In the genomic region with DNA sequence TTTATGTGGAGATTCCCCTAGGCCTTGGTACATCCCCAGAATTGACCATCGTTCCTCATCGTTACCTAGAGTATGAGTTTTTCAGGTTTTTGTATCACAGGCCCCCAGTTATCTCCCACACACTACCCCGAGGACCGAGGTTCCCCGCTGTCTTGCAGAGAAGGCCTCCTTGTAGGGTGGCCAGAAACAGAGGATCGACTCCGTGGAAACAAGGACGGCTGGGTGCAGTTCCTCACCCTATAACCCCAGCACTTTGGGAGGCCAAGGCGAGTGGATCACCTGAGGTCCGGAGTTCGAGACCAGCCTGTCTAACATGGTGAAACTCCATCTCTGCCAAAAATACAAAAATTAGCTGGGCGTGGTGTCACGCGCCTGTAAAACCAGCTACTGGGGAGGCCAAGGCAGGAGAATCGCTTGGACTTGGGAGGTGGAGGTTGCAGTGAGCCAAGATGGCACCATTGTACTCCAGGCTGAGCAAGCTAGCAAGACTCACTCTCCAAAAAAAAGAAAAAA, we compare ENCODE assay signal across 8 cellular contexts. TPM values are rescaled to one million over a fixed set of nuclear protein-coding genes. Genes with fewer than 3 reads are reported as not detected.
A peak's percentile ranks its signal among the peaks of the same experiment; 100 is the strongest.
DNase-seq lines count a peak whose midpoint lies in the region; TF ChIP-seq lines count a peak whose summit lies in the region.

No MANE protein-coding gene starts in this region.

- no peaks in the 10 kb centered on the region for H3K36me3 ChIP-seq in ACC112 (ENCODE audit: insufficient read depth, low read length)
- peaks cover 0 to 4% of the 10 kb centered on the region in 2 donors for H3K36me3 ChIP-seq in muscle layer of duodenum (ENCODE audit: control insufficient read depth in 1 of 2, insufficient read depth in 2 of 2, low read length in 2 of 2)

- H3K4me1 ChIP-seq in ACC112 (ENCODE audit: control insufficient read depth, insufficient read depth, low read length, unreplicated experiment) (peaks cover 6% of the 10 kb centered on the region), muscle layer of duodenum (ENCODE audit: control insufficient read depth in 1 of 2, insufficient read depth in 2 of 2, low read length in 2 of 2) (peaks cover 0 to 14% of the 10 kb centered on the region in 2 donors)

- H2AFZ ChIP-seq in ACC112 (ENCODE audit: low read length, unreplicated experiment), result peak overlapping the region; percentile 78

- H3K9me3 Mint-ChIP-seq in chondrocyte (ENCODE audit: low read depth), result no peaks in the 10 kb centered on the region

- H3K27ac Mint-ChIP-seq in chondrocyte (ENCODE audit: unreplicated experiment), result peak overlapping the region; percentile 91

- peak overlapping the region; percentile 84 for H3K4me3 Mint-ChIP-seq in chondrocyte (ENCODE audit: unreplicated experiment)

- H3K4me3 ChIP-seq in ACC112 (ENCODE audit: low read depth, low read length) (peak overlapping the region; percentile 75), muscle layer of duodenum (ENCODE audit: low read depth in 1 of 2, low read length in 2 of 2) (peak overlapping the region; percentile 56 to 71)
- H3K4me3 ChIP-seq in Jurkat, Clone E6-1 (ENCODE audit: low read length), result peak overlapping the region; percentile 65

- H3K4me1 Mint-ChIP-seq in chondrocyte (ENCODE audit: low read depth), result peaks cover 41% of the 10 kb centered on the region

- H3K36me3 Mint-ChIP-seq in chondrocyte (ENCODE audit: low read depth), result no peaks in the 10 kb centered on the region

- no peak for TF ChIP-seq CTCF in chondrocyte (IDR thresholded peaks at IDR 0.05)

- no peaks in the 10 kb centered on the region for H3K27me3 Mint-ChIP-seq in chondrocyte (ENCODE audit: low read depth)

- H3K79me2 ChIP-seq in ACC112 (ENCODE audit: control insufficient read depth, insufficient read depth, low read length, unreplicated experiment), result peaks cover 34% of the 10 kb centered on the region

- H3K9me3 ChIP-seq in muscle layer of duodenum (ENCODE audit: control insufficient read depth in 1 of 2, low read length in 2 of 2), result no peaks in the 10 kb centered on the region

- DNase-seq in Jurkat, Clone E6-1 (ENCODE audit: low read depth, low spot score), result no peak
- DNase-seq in chondrocyte (ENCODE audit: low spot score), result no peak
- DNase-seq in SK-N-DZ (ENCODE audit: low spot score), result no peak
- DNase-seq in AG20443 (ENCODE audit: low spot score), result no peak
- no peak for DNase-seq in occipital lobe (lab: John Stamatoyannopoulos, UW)
- DNase-seq in NCI-H1105 treated with DMSO at 0.1 percent for 48 hours (lab: John Stamatoyannopoulos, UW), result no peak

- H3K27ac ChIP-seq in ACC112 (ENCODE audit: low read depth, low read length) (peak overlapping the region; percentile 58), muscle layer of duodenum (ENCODE audit: low read length) (peak overlapping the region; percentile 62)

- no peaks in the 10 kb centered on the region for H3K27me3 ChIP-seq in ACC112 (ENCODE audit: insufficient read depth, low read length)
- no peaks in the 10 kb centered on the region for H3K27me3 ChIP-seq in muscle layer of duodenum (ENCODE audit: low read depth, low read length)

RNA-seq across cellular contexts. Expression of gene ADAT3, which starts 0.7 kb away (rescaled TPM):
- 3.6 TPM for polyA plus RNA-seq in Jurkat, Clone E6-1 (2012; ENCODE audit: insufficient read depth, insufficient read length)
- total RNA-seq in chondrocyte (3.2 to 4.3 TPM (median 3.6 TPM) in 3 replicates), occipital lobe (1.2 TPM)
- polyA plus RNA-seq in SK-N-DZ (2014; cell fraction: cytosol; rRNA removed), result 6.3 and 9.5 TPM in 2 replicates
- 6.1 and 7.3 TPM in 2 replicates for polyA plus RNA-seq in SK-N-DZ (2014; cell fraction: nucleus; rRNA removed)

RNA-seq across cellular contexts. Expression of gene SCAMP4, which starts 0.7 kb away (rescaled TPM):
- 33.1 TPM for polyA plus RNA-seq in Jurkat, Clone E6-1 (2012; ENCODE audit: insufficient read depth, insufficient read length)
- total RNA-seq in chondrocyte (51.6 to 57.5 TPM (median 57.4 TPM) in 3 replicates), occipital lobe (11.1 TPM)
- polyA plus RNA-seq in SK-N-DZ (2014; cell fraction: cytosol; rRNA removed), result 48.3 and 92.0 TPM in 2 replicates
- 30.7 and 30.8 TPM in 2 replicates for polyA plus RNA-seq in SK-N-DZ (2014; cell fraction: nucleus; rRNA removed)

RNA-seq across cellular contexts. Expression of gene ABHD17A, which starts 20.6 kb away (rescaled TPM):
- 78.0 TPM for polyA plus RNA-seq in Jurkat, Clone E6-1 (2012; ENCODE audit: insufficient read depth, insufficient read length)
- total RNA-seq in chondrocyte, result 54.6 to 60.2 TPM (median 54.6 TPM) in 3 replicates
- 73.8 and 89.9 TPM in 2 replicates for polyA plus RNA-seq in SK-N-DZ (2014; cell fraction: cytosol; rRNA removed)
- polyA plus RNA-seq in SK-N-DZ (2014; cell fraction: nucleus; rRNA removed), result 197 and 240 TPM in 2 replicates
- total RNA-seq in occipital lobe, result 50.5 TPM

RNA-seq across cellular contexts. Expression of gene CSNK1G2, which starts 35.1 kb away (rescaled TPM):
- polyA plus RNA-seq in Jurkat, Clone E6-1 (2012; ENCODE audit: insufficient read depth, insufficient read length), result 91.7 TPM
- total RNA-seq in chondrocyte (57.4 to 74.9 TPM (median 58.9 TPM) in 3 replicates), occipital lobe (38.2 TPM)
- 89.9 and 99.4 TPM in 2 replicates for polyA plus RNA-seq in SK-N-DZ (2014; cell fraction: cytosol; rRNA removed)
- polyA plus RNA-seq in SK-N-DZ (2014; cell fraction: nucleus; rRNA removed), result 481 and 510 TPM in 2 replicates

RNA-seq across cellular contexts. Expression of gene KLF16, which starts 42.5 kb away (rescaled TPM):
- polyA plus RNA-seq in Jurkat, Clone E6-1 (2012; ENCODE audit: insufficient read depth, insufficient read length), result 17.6 TPM
- total RNA-seq in chondrocyte, result 25.0 to 38.9 TPM (median 38.9 TPM) in 3 replicates
- polyA plus RNA-seq in SK-N-DZ (2014; cell fraction: cytosol; rRNA removed), result 12.8 and 16.7 TPM in 2 replicates
- polyA plus RNA-seq in SK-N-DZ (2014; cell fraction: nucleus; rRNA removed), result 11.0 and 15.3 TPM in 2 replicates
- total RNA-seq in occipital lobe, result 3.3 TPM
